15 cellular contexts compared by ENCODE assay signal in the genomic region with DNA sequence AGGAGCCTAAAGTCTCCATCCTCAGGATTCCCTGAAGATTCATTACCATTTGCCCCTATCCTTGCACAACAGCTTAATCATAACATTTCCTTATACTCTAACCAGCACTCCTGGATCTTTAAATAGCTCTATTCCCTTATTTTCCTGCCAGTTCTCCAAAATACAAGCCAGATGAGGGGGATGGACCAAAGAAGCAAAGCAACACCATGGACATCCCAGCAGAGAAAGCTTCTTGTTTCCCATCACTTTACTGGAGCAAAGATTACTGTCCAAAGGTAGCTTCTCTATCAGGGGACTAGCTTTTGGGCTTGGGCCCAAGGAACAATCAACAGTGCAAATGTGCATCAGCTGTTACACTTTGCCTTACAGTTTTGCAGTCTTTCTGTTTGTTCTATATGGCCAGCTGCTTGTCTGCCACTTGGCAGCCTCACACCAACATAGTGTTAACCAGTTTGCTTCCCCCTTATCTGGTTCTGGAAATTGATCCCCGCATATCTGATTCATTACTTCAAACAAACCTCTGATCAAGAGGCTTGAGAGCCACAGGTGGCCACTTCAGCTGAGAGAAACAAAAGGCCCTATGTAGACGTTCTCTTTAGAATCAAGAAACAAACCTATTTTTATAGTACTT.
"Had no signal": no experiment of that assay in that cellular context is flagged by ENCODE, and none has a peak within 500 bp of the region (broad histone marks: within the 10 kb centered on the region; RNA-seq: fewer than 3 reads in every experiment).

No MANE protein-coding gene starts in this region.

- H3K27ac Mint-ChIP-seq: activated CD4-positive, alpha-beta T cell treated with anti-CD3 and anti-CD28 coated beads for 36 hours; activated naive CD8-positive, alpha-beta T cell; immature natural killer cell; WTC11 had no signal

- H3K27me3 Mint-ChIP-seq: activated CD4-positive, alpha-beta T cell treated with anti-CD3 and anti-CD28 coated beads for 36 hours; activated naive CD8-positive, alpha-beta T cell had no signal

- H3K4me3 Mint-ChIP-seq: activated CD4-positive, alpha-beta T cell treated with anti-CD3 and anti-CD28 coated beads for 36 hours; activated naive CD8-positive, alpha-beta T cell; immature natural killer cell; WTC11 had no signal

- H3K27ac ChIP-seq: left ventricle myocardium inferior, prostate gland, right atrium auricular region, tibial nerve had no signal

- H3K36me3 Mint-ChIP-seq: activated naive CD8-positive, alpha-beta T cell; immature natural killer cell; WTC11 had no signal

- H3K9me3 ChIP-seq: prostate gland, right atrium auricular region, tibial nerve had no signal

- H3K4me3 ChIP-seq: left ventricle myocardium inferior, prostate gland, right atrium auricular region, tibial nerve had no signal

- DNase-seq: activated CD4-positive, alpha-beta T cell treated with anti-CD3 and anti-CD28 coated beads for 36 hours; activated CD4-positive, alpha-beta T cell treated with anti-CD3 and anti-CD28 coated beads, Interleukin-2, amount 50 U/mL, for 48 hours; activated T-cell treated with anti-CD3 and anti-CD28 coated beads for 4 hours; immature natural killer cell; kidney glomerular epithelial cell; left ventricle myocardium inferior; occipital lobe; stimulated activated naive CD8-positive, alpha-beta T cell treated with anti-CD3 and anti-CD28 coated beads, Interleukin-15, Interleukin-2, amounts not matched to agents 100 U/mL and 50 U/mL, for 24 hours had no signal

- FAIRE-seq: colon, urothelium cell line had no signal

- ATAC-seq: activated CD4-positive, alpha-beta T cell treated with anti-CD3 and anti-CD28 coated beads for 36 hours; stimulated activated naive CD8-positive, alpha-beta T cell treated with anti-CD3 and anti-CD28 coated beads, Interleukin-15, Interleukin-2, amounts not matched to agents 100 U/mL and 50 U/mL, for 24 hours; WTC11 had no signal

- H3K4me1 Mint-ChIP-seq: activated CD4-positive, alpha-beta T cell treated with anti-CD3 and anti-CD28 coated beads for 36 hours; immature natural killer cell had no signal

- H3K27me3 ChIP-seq: right atrium auricular region, tibial nerve had no signal

- H3K36me3 ChIP-seq: left ventricle myocardium inferior, prostate gland, right atrium auricular region, tibial nerve had no signal

- H3K9me3 Mint-ChIP-seq: WTC11 had no signal

- H3K4me1 ChIP-seq: left ventricle myocardium inferior, prostate gland, right atrium auricular region, tibial nerve had no signal
